Comparison of ENCODE assay signal across 10 cellular contexts in genomic region chr3:45583021-45583851, GRCh38. TPM values are rescaled to one million over a fixed set of nuclear protein-coding genes. Genes with fewer than 3 reads are reported as not detected.
DNase-seq lines count a peak whose midpoint lies in the region; ATAC-seq and TF ChIP-seq lines count a peak whose summit lies in the region.
"Had no signal": no experiment of that assay in that cellular context is flagged by ENCODE, and none has a peak within 500 bp of the region (broad histone marks: within the 10 kb centered on the region; RNA-seq: fewer than 3 reads in every experiment).

No MANE protein-coding gene starts in this region.

- TF ChIP-seq CTCF in dorsolateral prefrontal cortex (IDR thresholded peaks at IDR 0.05 in 54 of 56, conservative IDR thresholded peaks at IDR 0.05 in 2 of 56; ENCODE audit: low read depth in 1 of 56, partially characterized antibody in 56 of 56): peak in 10 of 56 donors; percentile 4 to 26 (median 12)
- no peak for TF ChIP-seq CTCF in liver (IDR thresholded peaks at IDR 0.05; ENCODE audit: low read depth, low read length, missing input control)

- peaks cover 0 to 6% (median 0%) of the 10 kb centered on the region in 45 donors for H3K27me3 ChIP-seq in dorsolateral prefrontal cortex
- H3K27me3 ChIP-seq in liver (ENCODE audit: control insufficient read depth in 4 of 4, insufficient read depth in 4 of 4, low read length in 3 of 4): no peaks in the 10 kb centered on the region

- intact Hi-C loops in dorsolateral prefrontal cortex (cut with DNase I): loop anchor here (1.0 to 5.0 kb wide), 5 partner anchors 16 to 76 kb away; no protein-coding TSS in a partner anchor

- no peaks in the 10 kb centered on the region for H3K36me3 ChIP-seq in liver (ENCODE audit: control insufficient read depth in 4 of 4, insufficient read depth in 3 of 4, low read depth in 1 of 4, low read length in 3 of 4)

- WGBS in liver: 67% methylated on average over 7 of the region's 7 CpGs

- peak; percentile 49 to 65 for TF ChIP-seq RAD21 in liver (IDR thresholded peaks at IDR 0.05)

- H3K4me1 ChIP-seq in liver (ENCODE audit: control insufficient read depth in 4 of 4, insufficient read depth in 4 of 4, low read length in 3 of 4): peaks cover 2 to 19% (median 17%) of the 10 kb centered on the region in 4 donors

- H3K9me3 ChIP-seq in liver (ENCODE audit: control insufficient read depth in 4 of 4, low read length in 3 of 4): no peaks in the 10 kb centered on the region

- H3K9ac ChIP-seq in liver (ENCODE audit: low read depth in 1 of 2, low read length in 2 of 2): no peak overlapping the region

- in situ Hi-C loops in KBM-7 (cut with MboI; ENCODE audit: low pct_unique_long_range_greater_than_20kb, low sequenced_read_pairs): no loop called here

- no peak for ATAC-seq in GM21528 (IDR thresholded peaks at IDR 0.05; ENCODE audit: low FRiP score, unreplicated experiment)
- no peak for ATAC-seq in HG03432 (IDR thresholded peaks at IDR 0.05; ENCODE audit: unreplicated experiment)

- peak overlapping the region in 58 of 59 donors; percentile 34 to 93 (median 82) for H3K27ac ChIP-seq in dorsolateral prefrontal cortex
- peak overlapping the region; percentile 55 to 68 for H3K27ac ChIP-seq in liver (ENCODE audit: low read depth in 1 of 2, low read length in 2 of 2)
- peak overlapping the region; percentile 25 for H3K27ac ChIP-seq in temporal lobe (ENCODE audit: low read depth, low read length)
- H3K27ac ChIP-seq: PC-9 had no signal

- DNase-seq in NCI-H446 (lab: John Stamatoyannopoulos, UW): peak; percentile 52 to 89
- DNase-seq in dorsolateral prefrontal cortex: peak; percentile 77 to 93 (median 88)
- no peak for DNase-seq in KBM-7
- no peak for DNase-seq in NK-92 (lab: John Stamatoyannopoulos, UW; ENCODE audit: unreplicated experiment)
- DNase-seq: PC-9; stimulated activated CD4-positive, alpha-beta T cell treated with anti-CD3 and anti-CD28 coated beads, Interleukin-4, amount 100 ng/mL, for 1 hour had no signal

- H3K4me3 ChIP-seq in dorsolateral prefrontal cortex (no peak overlapping the region), liver (ENCODE audit: low read depth in 1 of 3, low read length in 3 of 3) (no peak overlapping the region)
- H3K4me3 ChIP-seq: PC-9 had no signal

TF ChIP-seq in liver, 16 proteins besides CTCF, POLR2A, EP300 and RAD21:
- peak; percentile 61 for TF ChIP-seq ZBTB33 (IDR thresholded peaks at IDR 0.05)
- TF ChIP-seq HNF4G (IDR thresholded peaks at IDR 0.05): peak; percentile 57
- peak; percentile 16 to 41 for TF ChIP-seq JUND (IDR thresholded peaks at IDR 0.05)
- no peak for TF ChIP-seq FOXA2 (IDR thresholded peaks at IDR 0.05)
- no peak for TF ChIP-seq TAF1 (conservative IDR thresholded peaks at IDR 0.05)
- peak; percentile 74 to 77 for TF ChIP-seq HNF4A (conservative IDR thresholded peaks at IDR 0.05)
- TF ChIP-seq MAX (IDR thresholded peaks at IDR 0.05): peak; percentile 79
- TF ChIP-seq ATF3 (IDR thresholded peaks at IDR 0.05): peak; percentile 35
- peak; percentile 84 for TF ChIP-seq YY1 (IDR thresholded peaks at IDR 0.05)
- peak; percentile 83 for TF ChIP-seq NR2F2 (IDR thresholded peaks at IDR 0.05)
- TF ChIP-seq RXRA (IDR thresholded peaks at IDR 0.05): peak; percentile 86 to 89
- no peak for TF ChIP-seq GABPA (IDR thresholded peaks at IDR 0.05 in 1 of 2, conservative IDR thresholded peaks at IDR 0.05 in 1 of 2)
- peak in 1 of 2 donors; percentile 30 for TF ChIP-seq EGR1 (IDR thresholded peaks at IDR 0.05; ENCODE audit: low read depth in 2 of 2)
- no peak for TF ChIP-seq FOXA1 (IDR thresholded peaks at IDR 0.05)
- TF ChIP-seq SP1 (IDR thresholded peaks at IDR 0.05): peak; percentile 82
- TF ChIP-seq REST (IDR thresholded peaks at IDR 0.05): no peak

RNA-seq across cellular contexts. Expression of gene LIMD1, which starts 11.3 kb away (rescaled TPM):
- 10 to 100 TPM in 48 of 120 experiments, 1 to 10 TPM in 72; 4.4 to 23.9 (median 9.4) TPM for total RNA-seq in dorsolateral prefrontal cortex
- 10 to 100 TPM; 16.2 to 23.3 TPM for total RNA-seq in liver
- 1 to 10 TPM; 7.8 to 8.1 TPM for polyA plus RNA-seq in liver
- total RNA-seq in temporal lobe: 6.1 TPM

Comparison
In these comparisons a context has a peak if more than half of its experiments do, and no peak if none do; other contexts are left out.
1. DNase-seq: peak in NCI-H446 (2 of 2) and dorsolateral prefrontal cortex (10 of 10); none in KBM-7 (single experiment) and NK-92 (single experiment).
2. H3K27ac ChIP-seq: peak in every context shown above with its lines; median percentile 82 in dorsolateral prefrontal cortex; 62 in liver; 25 in temporal lobe.